8 cellular contexts compared by ENCODE assay signal in genomic region chr5:132867046-132867451, GRCh38. TPM values are rescaled to one million over a fixed set of nuclear protein-coding genes. Genes with fewer than 3 reads are reported as not detected.
DNase-seq lines count a peak whose midpoint lies in the region; ATAC-seq and TF ChIP-seq lines count a peak whose summit lies in the region.

No MANE protein-coding gene starts in this region.

- no peaks in the 10 kb centered on the region for H3K9me2 ChIP-seq in GM23248 (ENCODE audit: insufficient read depth)

- no peak for TF ChIP-seq CTCF in BE2C (IDR thresholded peaks at IDR 0.05; ENCODE audit: low read depth, low read length)
- TF ChIP-seq CTCF in WI38 (IDR thresholded peaks at IDR 0.05; ENCODE audit: low read depth, low read length): no peak

- no peaks in the 10 kb centered on the region for H3K9me3 ChIP-seq in BE2C
- H3K9me3 ChIP-seq in GM23248 (ENCODE audit: low read depth): no peaks in the 10 kb centered on the region
- no peaks in the 10 kb centered on the region for H3K9me3 ChIP-seq in stomach smooth muscle (ENCODE audit: control insufficient read depth in 2 of 2, low read length in 2 of 2)

- no peak for DNase-seq in BE2C
- DNase-seq in GM23248: no peak
- no peak for DNase-seq in stimulated activated CD4-positive, alpha-beta T cell treated with anti-CD3 and anti-CD28 coated beads, Interleukin-12 subunit alpha, Interleukin-12 subunit beta, amount 100 ng/mL, for 4 hours
- no peak for DNase-seq in NCI-H510A treated with DMSO at 0.1 percent for 48 hours (lab: John Stamatoyannopoulos, UW)

- H3K9ac ChIP-seq in GM23248: peak overlapping the region; percentile 97
- peak overlapping the region; percentile 75 to 93 for H3K9ac ChIP-seq in stomach smooth muscle (ENCODE audit: low read length in 2 of 2)

- peak overlapping the region; percentile 95 for H2AFZ ChIP-seq in GM23248

- H3K4me1 ChIP-seq in BE2C: peaks cover 3% of the 10 kb centered on the region; the same call in 1 of the 2 replicates
- H3K4me1 ChIP-seq in GM23248 (ENCODE audit: insufficient read depth): peaks cover 15% of the 10 kb centered on the region
- peaks cover 16% of the 10 kb centered on the region for H3K4me1 ChIP-seq in stomach smooth muscle (ENCODE audit: control insufficient read depth, insufficient read depth, low read length)

- H3K27ac ChIP-seq in GM23248 (peak overlapping the region; percentile 93), stomach smooth muscle (ENCODE audit: low read length) (peak overlapping the region; percentile 94)

- H4K20me1 ChIP-seq in GM23248 (ENCODE audit: insufficient read depth): no peaks in the 10 kb centered on the region

- H3K27me3 ChIP-seq in BE2C: no peaks in the 10 kb centered on the region
- no peaks in the 10 kb centered on the region for H3K27me3 ChIP-seq in GM23248 (replicated peaks; ENCODE audit: insufficient read depth)
- no peaks in the 10 kb centered on the region for H3K27me3 ChIP-seq in stomach smooth muscle (ENCODE audit: control insufficient read depth in 1 of 2, insufficient read depth in 2 of 2, low read length in 2 of 2)

- H3F3A ChIP-seq in GM23248 (ENCODE audit: insufficient read depth): peaks cover 45% of the 10 kb centered on the region

- in situ Hi-C loops in GM23248 (cut with MboI): no loop called here

- peak overlapping the region; percentile 91 for H3K4me3 ChIP-seq in BE2C (ENCODE audit: low read depth, low read length)
- H3K4me3 ChIP-seq in GM23248: peak overlapping the region; percentile 96
- H3K4me3 ChIP-seq in WI38 (ENCODE audit: low read depth, low read length): peak overlapping the region; percentile 94
- H3K4me3 ChIP-seq in iPS-11a (ENCODE audit: low read depth, low read length): peak overlapping the region; percentile 95
- H3K4me3 ChIP-seq in stomach smooth muscle (ENCODE audit: low read length in 2 of 2): peak overlapping the region; percentile 66 to 92

- H3K36me3 ChIP-seq in BE2C (peaks cover 46% of the 10 kb centered on the region), GM23248 (ENCODE audit: low read depth) (peaks cover 7% of the 10 kb centered on the region; the same call in 1 of the 2 replicates), stomach smooth muscle (ENCODE audit: control insufficient read depth in 2 of 2, insufficient read depth in 2 of 2, low read length in 2 of 2) (peaks cover 3 to 26% of the 10 kb centered on the region in 2 donors)

- WGBS in GM23248 (ENCODE audit: low coverage in 1 of 2, low lambda C conversion rate in 2 of 2, missing lambda C conversion rate in 2 of 2), 2 experiments: 1 to 3% methylated on average over 13 of the region's 13 CpGs

- peaks cover 29% of the 10 kb centered on the region for H3K79me2 ChIP-seq in GM23248 (ENCODE audit: insufficient read depth)

- peak overlapping the region; percentile 86 for H3K4me2 ChIP-seq in GM23248 (ENCODE audit: unreplicated experiment)

- no peak for ATAC-seq in GM19035 (IDR thresholded peaks at IDR 0.05; ENCODE audit: unreplicated experiment)

RNA-seq across cellular contexts. Expression of gene UQCRQ, which starts 0.6 kb away (rescaled TPM):
- 803 TPM for polyA plus RNA-seq in BE2C (2012; ENCODE audit: insufficient read depth, insufficient read length, low read depth)
- total RNA-seq in GM23248 (2014; rRNA removed; shearing (Covaris generic)): 77.9 and 138 TPM in 2 replicates
- 1,006 and 1,056 TPM in 2 replicates for polyA plus RNA-seq in GM23248 (2016; fragmentation: Nextera tagmentation; extraction: Ambion mirVana)

RNA-seq across cellular contexts. Expression of gene GDF9, which starts 0.8 kb away (rescaled TPM):
- 3.0 TPM for polyA plus RNA-seq in BE2C (2012; ENCODE audit: insufficient read depth, insufficient read length, low read depth)
- 0.32 TPM in 1 of 2 replicates, not detected in the other for total RNA-seq in GM23248 (2014; rRNA removed; shearing (Covaris generic))
- polyA plus RNA-seq in GM23248 (2016; fragmentation: Nextera tagmentation; extraction: Ambion mirVana): not detected in 2 replicates

RNA-seq across cellular contexts. Expression of gene LEAP2, which starts 6.4 kb away (rescaled TPM):
- polyA plus RNA-seq in BE2C (2012; ENCODE audit: insufficient read depth, insufficient read length, low read depth): 7.5 TPM
- total RNA-seq in GM23248 (2014; rRNA removed; shearing (Covaris generic)): 0.13 TPM in 1 of 2 replicates, not detected in the other
- 0.33 and 0.67 TPM in 2 replicates for polyA plus RNA-seq in GM23248 (2016; fragmentation: Nextera tagmentation; extraction: Ambion mirVana)

RNA-seq across cellular contexts. Expression of gene SHROOM1, which starts 36.6 kb away (rescaled TPM):
- 1.9 TPM for polyA plus RNA-seq in BE2C (2012; ENCODE audit: insufficient read depth, insufficient read length, low read depth)
- 9.9 and 13.2 TPM in 2 replicates for total RNA-seq in GM23248 (2014; rRNA removed; shearing (Covaris generic))
- polyA plus RNA-seq in GM23248 (2016; fragmentation: Nextera tagmentation; extraction: Ambion mirVana): 3.8 and 3.9 TPM in 2 replicates

RNA-seq across cellular contexts. Expression of gene SOWAHA, which starts 53.9 kb away (rescaled TPM):
- not detected for polyA plus RNA-seq in BE2C (2012; ENCODE audit: insufficient read depth, insufficient read length, low read depth)
- not detected in 2 replicates for total RNA-seq in GM23248 (2014; rRNA removed; shearing (Covaris generic))
- polyA plus RNA-seq in GM23248 (2016; fragmentation: Nextera tagmentation; extraction: Ambion mirVana): not detected in 2 replicates
